ENCODE assay signal across 22 cellular contexts in the genomic region with DNA sequence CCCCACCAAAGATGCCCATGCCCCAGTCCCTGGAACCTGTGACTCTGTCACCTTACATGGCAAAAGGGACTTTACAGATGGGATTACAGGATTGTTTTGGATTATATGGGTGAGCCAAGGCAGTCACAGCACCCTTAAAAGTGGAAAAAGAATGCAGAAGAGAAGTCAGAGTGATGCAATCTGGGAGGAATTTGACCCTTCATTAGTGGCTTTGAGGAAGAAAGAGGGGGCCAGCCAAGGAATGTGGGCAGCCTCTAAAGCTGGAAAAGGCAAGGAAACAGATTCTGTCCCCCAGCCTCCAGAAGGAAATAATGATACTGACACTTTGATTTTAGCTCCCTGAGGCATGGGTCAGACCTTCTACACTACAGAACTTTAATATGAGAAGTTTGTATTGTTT.
"Had no signal": no experiment of that assay in that cellular context is flagged by ENCODE, and none has a peak within 500 bp of the region (broad histone marks: within the 10 kb centered on the region; RNA-seq: fewer than 3 reads in every experiment).

No MANE protein-coding gene starts in this region.

- FAIRE-seq: kidney had no signal

- H3K4me3 Mint-ChIP-seq: activated T-cell treated with anti-CD3 and anti-CD28 coated beads, Interleukin-2, amount 50 U/mL, for 72 hours; central memory CD8-positive, alpha-beta T cell; endodermal cell; neural crest cell; stimulated activated naive B cell treated with anti-CD40 and anti-IgM and Interleukin-4, amounts not matched to agents 10 μg/mL and 1 μg/mL and 100 μg/mL, for 72 hours had no signal

- H3K27ac ChIP-seq: colonic mucosa, foreskin keratinocyte, left lung, ovary, right lobe of liver, thoracic aorta, upper lobe of right lung, VCaP had no signal

- DNase-seq: activated CD4-positive, CD25-positive, alpha-beta regulatory T cell treated with anti-CD3 and anti-CD28 coated beads, Interleukin-2, amount 50 U/mL, for 72 hours; activated gamma-delta T cell treated with Interleukin-2 at 50 U/mL for 16 hours; activated T-cell treated with anti-CD3 and anti-CD28 coated beads, Interleukin-2, amount 50 U/mL, for 72 hours; amygdala; colonic mucosa; endodermal cell; foreskin keratinocyte; hypothalamus; kidney; left lung; ovary; right lobe of liver; stimulated activated CD4-positive, alpha-beta T cell treated with anti-CD3 and anti-CD28 coated beads, Interleukin-4, amount 100 ng/mL, for 4 hours; stimulated activated naive B cell treated with anti-CD40 and anti-IgM and Interleukin-4, amounts not matched to agents 10 μg/mL and 1 μg/mL and 100 μg/mL, for 72 hours; SW 1271; T-helper 2 cell; upper lobe of right lung had no signal

- H3K36me3 ChIP-seq: colonic mucosa, left lung, ovary, right lobe of liver, thoracic aorta, upper lobe of right lung had no signal

- H3K27ac Mint-ChIP-seq: activated T-cell treated with anti-CD3 and anti-CD28 coated beads, Interleukin-2, amount 50 U/mL, for 72 hours; stimulated activated naive B cell treated with anti-CD40 and anti-IgM and Interleukin-4, amounts not matched to agents 10 μg/mL and 1 μg/mL and 100 μg/mL, for 72 hours had no signal

- H3K9me3 Mint-ChIP-seq: activated T-cell treated with anti-CD3 and anti-CD28 coated beads, Interleukin-2, amount 50 U/mL, for 72 hours; central memory CD8-positive, alpha-beta T cell; endodermal cell had no signal

- H3K9me3 ChIP-seq: colonic mucosa, left lung, ovary, right lobe of liver, thoracic aorta, upper lobe of right lung had no signal

- H3K4me3 ChIP-seq: colonic mucosa, left lung, ovary, right lobe of liver, thoracic aorta, upper lobe of right lung had no signal

- H3K36me3 Mint-ChIP-seq: activated naive CD4-positive, alpha-beta T cell treated with anti-CD3 and anti-CD28 coated beads, Interleukin-2, amount 50 U/mL, for 72 hours; stimulated activated naive B cell treated with anti-CD40 and anti-IgM and Interleukin-4, amounts not matched to agents 10 μg/mL and 1 μg/mL and 100 μg/mL, for 72 hours had no signal

- H3K4me1 Mint-ChIP-seq: central memory CD8-positive, alpha-beta T cell; stimulated activated naive B cell treated with anti-CD40 and anti-IgM and Interleukin-4, amounts not matched to agents 10 μg/mL and 1 μg/mL and 100 μg/mL, for 72 hours had no signal

- H3K27me3 ChIP-seq: colonic mucosa, foreskin keratinocyte, ovary, right lobe of liver had no signal

- H3K4me1 ChIP-seq: colonic mucosa, foreskin keratinocyte, left lung, right lobe of liver, upper lobe of right lung had no signal

- ATAC-seq: activated naive CD4-positive, alpha-beta T cell treated with anti-CD3 and anti-CD28 coated beads, Interleukin-2, amount 50 U/mL, for 72 hours; activated T-cell treated with anti-CD3 and anti-CD28 coated beads, Interleukin-2, amount 50 U/mL, for 72 hours; foreskin keratinocyte; left lung; right lobe of liver; stimulated activated naive B cell treated with anti-CD40 and anti-IgM and Interleukin-4, amounts not matched to agents 10 μg/mL and 1 μg/mL and 100 μg/mL, for 72 hours; upper lobe of right lung had no signal
